In genomic region chr21:17440955-17441354, GRCh38 we compare ENCODE assay signal across 26 cellular contexts.
DNase-seq lines count a peak whose midpoint lies in the region; ATAC-seq, FAIRE-seq and TF ChIP-seq lines count a peak whose summit lies in the region.
"Had no signal": no experiment of that assay in that cellular context is flagged by ENCODE, and none has a peak within 500 bp of the region (broad histone marks: within the 10 kb centered on the region; RNA-seq: fewer than 3 reads in every experiment).

No MANE protein-coding gene starts in this region.

- DNase-seq in D721Med (ENCODE audit: insufficient read length, low spot score) (no peak), adipocyte (ENCODE audit: low read depth) (peak; percentile 27), left lobe of liver (ENCODE audit: low spot score) (no peak), SJCRH30 (no peak), NCI-H510A treated with DMSO at 0.1 percent for 48 hours (lab: John Stamatoyannopoulos, UW) (no peak), GM13976 (ENCODE audit: low spot score) (no peak)
- DNase-seq in activated T-cell treated with anti-CD3 and anti-CD28 coated beads, Interleukin-2, amount 50 U/mL, for 4 hours = no peak
- DNase-seq: activated B cell treated with CpG ODN at 0.5 μM for 24 hours; activated CD4-positive, alpha-beta T cell treated with anti-CD3 and anti-CD28 coated beads, Interleukin-2, amount 50 U/mL, for 4 hours; activated CD8-positive, alpha-beta memory T cell treated with anti-CD3 and anti-CD28 coated beads, Interleukin-2, amount 10 ng/mL, durations not matched to agents 7 days and 5 days; activated naive CD4-positive, alpha-beta T cell treated with Interleukin-2 at 50 U/mL for 16 hours; dermis blood vessel endothelial cell; GM23248; NCI-H2171; OCI-M1; SK-N-SH; stimulated activated CD4-positive, alpha-beta T cell treated with anti-CD3 and anti-CD28 coated beads, Interleukin-4, amount 100 ng/mL, for 24 hours had no signal

- peaks cover 22% of the 10 kb centered on the region for H3K4me1 ChIP-seq in adipocyte (ENCODE audit: control insufficient read depth, insufficient read depth, low read length)
- H3K4me1 ChIP-seq in SJCRH30 = no peaks in the 10 kb centered on the region
- H3K4me1 ChIP-seq: esophagus muscularis mucosa had no signal

- peak overlapping the region; percentile 49 for H3K9ac ChIP-seq in adipocyte (ENCODE audit: low read length)
- H3K9ac ChIP-seq: GM23248, SK-N-SH had no signal

- H3K27ac ChIP-seq in skin epidermis (peak overlapping the region in 16 of 21 experiments; percentile 2 to 82 (median 68)), SJCRH30 (no peak overlapping the region)
- H3K27ac ChIP-seq: esophagus muscularis mucosa, foreskin keratinocyte, GM23248, upper lobe of left lung had no signal

- FAIRE-seq in D721Med (lab: Jason Lieb, UNC) = peak; percentile 35
- FAIRE-seq: GM12891 had no signal

- in situ Hi-C loops in GM13976 (cut with MboI; ENCODE audit: low sequenced_read_pairs, unreplicated experiment) = no loop called here

- no peaks in the 10 kb centered on the region for H3K36me3 Mint-ChIP-seq in activated T-cell treated with anti-CD3 and anti-CD28 coated beads, Interleukin-2, amount 50 U/mL, for 4 hours (ENCODE audit: insufficient read depth)
- H3K36me3 Mint-ChIP-seq: activated CD8-positive, alpha-beta memory T cell treated with anti-CD3 and anti-CD28 coated beads, Interleukin-2, amount 10 ng/mL, durations not matched to agents 7 days and 5 days; IgD-negative memory B cell; memory B cell had no signal

- H3K9me3 Mint-ChIP-seq in activated T-cell treated with anti-CD3 and anti-CD28 coated beads, Interleukin-2, amount 50 U/mL, for 4 hours = no peaks in the 10 kb centered on the region
- H3K9me3 Mint-ChIP-seq: activated B cell treated with CpG ODN at 0.5 μM for 24 hours; central memory CD8-positive, alpha-beta T cell; memory B cell; neural crest cell had no signal

- H3K36me3 ChIP-seq in adipocyte (ENCODE audit: control insufficient read depth, insufficient read depth, low read length, severe bottlenecking) (no peaks in the 10 kb centered on the region), SJCRH30 (no peaks in the 10 kb centered on the region)
- H3K36me3 ChIP-seq: esophagus muscularis mucosa, upper lobe of left lung had no signal

- H3K4me3 Mint-ChIP-seq in activated T-cell treated with anti-CD3 and anti-CD28 coated beads, Interleukin-2, amount 50 U/mL, for 4 hours = no peak overlapping the region
- H3K4me3 Mint-ChIP-seq: activated B cell treated with CpG ODN at 0.5 μM for 24 hours; activated CD8-positive, alpha-beta memory T cell treated with anti-CD3 and anti-CD28 coated beads, Interleukin-2, amount 10 ng/mL, durations not matched to agents 7 days and 5 days; central memory CD8-positive, alpha-beta T cell; IgD-negative memory B cell; memory B cell; neural crest cell had no signal

- H3K4me1 Mint-ChIP-seq in activated T-cell treated with anti-CD3 and anti-CD28 coated beads, Interleukin-2, amount 50 U/mL, for 4 hours (ENCODE audit: low read depth) = no peaks in the 10 kb centered on the region
- H3K4me1 Mint-ChIP-seq: activated B cell treated with CpG ODN at 0.5 μM for 24 hours; activated CD8-positive, alpha-beta memory T cell treated with anti-CD3 and anti-CD28 coated beads, Interleukin-2, amount 10 ng/mL, durations not matched to agents 7 days and 5 days; central memory CD8-positive, alpha-beta T cell; IgD-negative memory B cell; memory B cell had no signal

- H3K9me3 ChIP-seq in adipocyte (ENCODE audit: control insufficient read depth, low read length) (no peaks in the 10 kb centered on the region), SJCRH30 (replicated peaks) (no peaks in the 10 kb centered on the region)
- H3K9me3 ChIP-seq: esophagus muscularis mucosa, SK-N-SH, upper lobe of left lung had no signal

- ATAC-seq in left lobe of liver = peak; percentile 57
- no peak for ATAC-seq in activated T-cell treated with anti-CD3 and anti-CD28 coated beads, Interleukin-2, amount 50 U/mL, for 4 hours
- ATAC-seq: activated CD8-positive, alpha-beta memory T cell treated with anti-CD3 and anti-CD28 coated beads, Interleukin-2, amount 10 ng/mL, durations not matched to agents 7 days and 5 days; foreskin keratinocyte had no signal

- TF ChIP-seq CTCF in D721Med (IDR thresholded peaks at IDR 0.05; ENCODE audit: insufficient read depth, missing control alignments) (no peak), GM13976 (IDR thresholded peaks at IDR 0.05; ENCODE audit: borderline replicate concordance, control extremely low read depth, extremely low read depth, insufficient read depth, missing control alignments) (no peak)

- peaks cover 2% of the 10 kb centered on the region for H3K27me3 Mint-ChIP-seq in activated T-cell treated with anti-CD3 and anti-CD28 coated beads, Interleukin-2, amount 50 U/mL, for 4 hours (ENCODE audit: low read depth)

- H3K27me3 ChIP-seq in adipocyte (replicated peaks; ENCODE audit: control insufficient read depth, insufficient read depth, low read length) = no peaks in the 10 kb centered on the region
- no peaks in the 10 kb centered on the region for H3K27me3 ChIP-seq in SJCRH30
- H3K27me3 ChIP-seq: foreskin keratinocyte, upper lobe of left lung had no signal

- H3K4me3 ChIP-seq in adipocyte (ENCODE audit: low read length) (no peak overlapping the region), skin epidermis (no peak overlapping the region), SJCRH30 (no peak overlapping the region)
- H3K4me3 ChIP-seq: esophagus muscularis mucosa, GM23248, upper lobe of left lung had no signal
